7 cellular contexts compared by ENCODE assay signal in the genomic region with DNA sequence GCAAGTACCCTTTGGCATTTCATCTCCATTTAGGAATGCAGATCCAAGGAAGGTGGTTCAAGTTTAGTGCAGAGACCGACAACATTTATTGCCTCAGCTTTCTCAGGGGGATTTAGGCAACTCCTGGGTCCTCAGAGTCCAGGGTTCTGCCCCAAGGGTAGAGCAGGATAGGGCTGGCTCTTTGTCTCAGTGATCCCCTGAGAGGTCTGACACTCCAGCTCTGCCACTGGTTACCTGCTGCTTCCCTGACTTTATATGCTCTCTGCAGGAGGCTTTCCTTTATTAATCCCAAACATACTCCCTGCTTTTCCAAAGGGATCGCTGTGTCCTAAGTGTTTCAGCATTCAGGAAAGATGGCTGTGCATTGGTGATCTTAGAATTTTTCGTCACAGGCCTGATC.
"Had no signal": no experiment of that assay in that cellular context is flagged by ENCODE, and none has a peak within 500 bp of the region (broad histone marks: within the 10 kb centered on the region; RNA-seq: fewer than 3 reads in every experiment).

No MANE protein-coding gene starts in this region.

- H3K4me3 Mint-ChIP-seq: H9, HFFc6 had no signal

- ATAC-seq: K562 had no signal

- DNase-seq: GM23248, H9, HCEC 1CT, HFFc6, IMR-90, KG1 had no signal

- H3K9me3 Mint-ChIP-seq: H9, HFFc6 had no signal

- H3K4me3 ChIP-seq: GM23248, K562 had no signal

- H3K27ac Mint-ChIP-seq: H9, HFFc6 had no signal

- H3K27ac ChIP-seq: GM23248 had no signal
